Comparison of ENCODE assay signal across 8 cellular contexts in genomic region chr22:20016734-20017621, GRCh38. TPM values are rescaled to one million over a fixed set of nuclear protein-coding genes. Genes with fewer than 3 reads are reported as not detected.
DNase-seq lines count a peak whose midpoint lies in the region; ATAC-seq and TF ChIP-seq lines count a peak whose summit lies in the region.

Gene ARVCF (minus strand): TSS chr22:20016823. CDS start chr22:19990794, 26,029 bp downstream.

- H3K9ac ChIP-seq in neural progenitor cell, result no peak within 1 kb of the TSS

- TF ChIP-seq EP300 in stomach (IDR thresholded peaks at IDR 0.05), result no peak

- H3K4me3 ChIP-seq in LNCaP clone FGC (ENCODE audit: low read depth, low read length) (peak within 1 kb of the TSS; percentile 69), neural progenitor cell (peak within 1 kb of the TSS; percentile 55), stomach (peak within 1 kb of the TSS; percentile 80 to 89 (median 82))

- no peaks in the 10 kb centered on the region for H3K9me3 Mint-ChIP-seq in neural progenitor cell

- H3K4me1 ChIP-seq in neural progenitor cell (peaks cover 11% of the 10 kb centered on the region), stomach (peaks cover 16 to 57% (median 46%) of the 10 kb centered on the region in 4 donors)

- H4K20me1 ChIP-seq in neural progenitor cell (ENCODE audit: low read depth), result peaks cover 27% of the 10 kb centered on the region

- peaks cover 19% of the 10 kb centered on the region for H3K4me1 Mint-ChIP-seq in neural progenitor cell

- no peak for TF ChIP-seq CTCF in LNCaP clone FGC (IDR thresholded peaks at IDR 0.05; ENCODE audit: control insufficient read depth, extremely low read depth, insufficient read depth)
- TF ChIP-seq CTCF in neural progenitor cell (IDR thresholded peaks at IDR 0.05), result no peak
- TF ChIP-seq CTCF in stomach (IDR thresholded peaks at IDR 0.05), result peak in 4 of 7 experiments; percentile 20 to 41 (median 30)

- no peak for TF ChIP-seq POLR2A in stomach (IDR thresholded peaks at IDR 0.05)

- peak within 1 kb of the TSS; percentile 76 for H2AFZ ChIP-seq in neural progenitor cell (replicated peaks)

- no peaks in the 10 kb centered on the region for H3K79me2 ChIP-seq in neural progenitor cell (ENCODE audit: low read depth)

- H3K27me3 ChIP-seq in neural progenitor cell (peaks cover 76% of the 10 kb centered on the region), stomach (peaks cover 0 to 17% (median 5%) of the 10 kb centered on the region in 3 donors)

- no peaks in the 10 kb centered on the region for H3K36me3 Mint-ChIP-seq in neural progenitor cell

- peaks cover 8% of the 10 kb centered on the region for H3F3A ChIP-seq in neural progenitor cell (ENCODE audit: low read depth)

- WGBS in stomach, 5 donors, result 1 to 7% (median 2%) methylated on average over 16 to 79 of the region's 79 CpGs

- no peak within 1 kb of the TSS for H3K27ac ChIP-seq in neural progenitor cell
- H3K27ac ChIP-seq in stomach, result peak within 1 kb of the TSS; percentile 14 to 82 (median 63)

- H3K27me3 Mint-ChIP-seq in neural progenitor cell (ENCODE audit: insufficient read depth, low read depth), result peaks cover 26% of the 10 kb centered on the region

- DNase-seq in D341Med (ENCODE audit: low spot score) (peak; percentile 99), LNCaP clone FGC (ENCODE audit: low read depth) (peak; percentile 67), SIG-M5 treated with dmso at 0.1 percent for 504 hours (lab: John Stamatoyannopoulos, UW; ENCODE audit: unreplicated experiment) (peak; percentile 60), foreskin melanocyte (peak; percentile 61), neural progenitor cell (ENCODE audit: low spot score) (peak; percentile 94), stomach (peak; percentile 93)
- DNase-seq in activated naive CD4-positive, alpha-beta T cell (lab: John Stamatoyannopoulos, UW), result peak; percentile 86 to 91 (median 88)

- H3K27ac Mint-ChIP-seq in neural progenitor cell, result no peak within 1 kb of the TSS

- H3K36me3 ChIP-seq in neural progenitor cell (no peaks in the 10 kb centered on the region), stomach (no peaks in the 10 kb centered on the region)

- peak within 1 kb of the TSS; percentile 79 for H3K4me2 ChIP-seq in neural progenitor cell

- ATAC-seq in GM21528 (IDR thresholded peaks at IDR 0.05; ENCODE audit: low FRiP score, unreplicated experiment), result peak; percentile 58

- no peaks in the 10 kb centered on the region for H3K9me3 ChIP-seq in neural progenitor cell (ENCODE audit: low read depth)
- no peaks in the 10 kb centered on the region for H3K9me3 ChIP-seq in stomach

- H3K4me3 Mint-ChIP-seq in neural progenitor cell, result peak within 1 kb of the TSS; percentile 90

- intact Hi-C loops in stomach (cut with DNase I; ENCODE audit: low total_unique reads), result no loop called here

RNA-seq across cellular contexts. Expression of gene ARVCF, which starts in this region (rescaled TPM):
- total RNA-seq in neural progenitor cell (ENCODE audit: low replicate concordance) (35.4 and 159 TPM in 2 replicates), stomach (10 to 100 TPM; 11.2 to 51.3 (median 27.8) TPM)
- polyA plus RNA-seq in stomach, result 10 to 100 TPM in 2 of 3 donors, 1 to 10 TPM in 1; 3.5 to 15.4 (median 10.2) TPM

Comparison
In these comparisons a context has a peak if more than half of its experiments do, and no peak if none do; other contexts are left out.
1. CTCF ChIP-seq: peak in stomach (4 of 7); none in LNCaP clone FGC (single experiment) and neural progenitor cell (single experiment).
2. Peak in every context shown above with its lines, with median percentiles within 50 percentile points of each other: DNase-seq and H3K4me3 ChIP-seq.